7 cellular contexts compared by ENCODE assay signal in the genomic region with DNA sequence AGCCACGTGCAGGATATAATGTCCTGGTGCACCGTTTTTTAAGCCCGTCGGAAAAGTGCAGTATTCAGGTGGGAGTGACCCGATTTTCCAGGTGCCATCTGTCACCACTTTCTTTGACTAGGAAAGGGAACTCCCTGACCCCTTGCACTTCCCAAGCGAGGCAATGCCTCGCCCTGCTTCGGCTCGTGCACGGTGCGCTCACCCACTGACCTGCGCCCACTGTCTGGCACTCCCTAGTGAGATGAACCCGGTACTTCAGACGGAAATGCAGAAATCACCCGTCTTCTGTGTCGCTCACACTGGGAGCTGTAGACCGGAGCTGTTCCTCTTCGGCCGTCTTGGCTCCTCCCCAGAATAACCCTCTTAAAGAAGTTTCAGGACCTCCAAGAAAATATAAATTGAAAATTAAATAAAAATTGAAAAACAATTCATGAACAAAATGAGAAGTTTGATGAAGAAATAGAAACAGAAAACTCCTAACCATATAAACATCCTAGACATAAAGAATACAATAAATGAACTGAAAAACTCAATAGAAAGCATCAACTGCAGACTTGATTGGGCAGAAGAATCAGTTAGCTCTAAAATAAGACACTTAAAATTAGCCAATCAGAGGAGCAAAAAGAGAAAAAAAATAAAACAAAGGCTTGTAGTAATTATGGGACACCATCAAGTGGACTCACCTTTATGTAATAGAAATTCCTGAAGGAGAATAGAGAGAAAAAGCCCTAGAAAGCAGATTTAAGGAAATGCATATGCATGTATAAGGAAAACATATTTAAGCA.
DNase-seq lines count a peak whose midpoint lies in the region; ATAC-seq, FAIRE-seq and TF ChIP-seq lines count a peak whose summit lies in the region.
"Not testable (repeated sequence)": the region's sequence is repeated elsewhere in the genome, so short reads cannot be mapped to it uniquely, and the experiment has no call there.

No MANE protein-coding gene starts in this region.

- not testable (repeated sequence) for TF ChIP-seq POLR2A in HepG2 (IDR thresholded peaks at IDR 0.05; ENCODE audit: insufficient read depth in 1 of 2, low read depth in 2 of 2, low read length in 2 of 2)

- H3K27ac Mint-ChIP-seq in GM23338, WTC11: not testable (repeated sequence)

- TF ChIP-seq EP300 in HepG2 (IDR thresholded peaks at IDR 0.05; ENCODE audit: low read depth in 2 of 2, low read length in 2 of 2); HepG2 (CRISPR knock-in tag; IDR thresholded peaks at IDR 0.05; ENCODE audit: borderline replicate concordance): not testable (repeated sequence)

- not testable (repeated sequence) for FAIRE-seq in HepG2 (lab: Jason Lieb, UNC)

- not testable (repeated sequence) for H3K4me3 Mint-ChIP-seq in GM23338
- peak overlapping the region; percentile 65 for H3K4me3 Mint-ChIP-seq in WTC11

- not testable (repeated sequence) for H4K20me1 ChIP-seq in GM23338 (replicated peaks; ENCODE audit: insufficient read depth); HepG2 (ENCODE audit: insufficient read depth, low read length); osteoblast (ENCODE audit: insufficient read depth, low read length)

- 34% methylated on average over 14 of the region's 19 CpGs for WGBS in HepG2 (ENCODE audit: low lambda C conversion rate)

- CTCF ChIA-PET in WTC11 (lab: Charles Lee); HepG2 (lab: Yijun Ruan, JAX; ENCODE audit: low intra/inter-chr PET ratio, low total read pairs): not testable (repeated sequence)

- H3K36me3 Mint-ChIP-seq in GM23338 (ENCODE audit: low read depth) (peaks cover 10% of the 10 kb centered on the region; the same call in 1 of the 3 replicates), WTC11 (peaks cover 26% of the 10 kb centered on the region)

- H3K9me3 ChIP-seq in HUES48 (ENCODE audit: control insufficient read depth, insufficient read depth, low read length); HepG2 (ENCODE audit: low read length); osteoblast (ENCODE audit: low read depth, low read length): not testable (repeated sequence)

- H3K27me3 Mint-ChIP-seq in GM23338 (ENCODE audit: insufficient read depth, low read depth, poor library complexity) = not testable (repeated sequence)
- peaks cover 33% of the 10 kb centered on the region for H3K27me3 Mint-ChIP-seq in WTC11 (ENCODE audit: low read depth)

- H3F3A ChIP-seq in GM23338 (replicated peaks; ENCODE audit: low read depth) = not testable (repeated sequence)

- H3K36me3 ChIP-seq in GM23338 (ENCODE audit: insufficient read depth) = peaks cover 10% of the 10 kb centered on the region; the same call in 1 of the 2 replicates
- H3K36me3 ChIP-seq in HUES48 (ENCODE audit: control insufficient read depth, insufficient read depth, low read length); HepG2 (replicated peaks in 1 of 2; ENCODE audit: control insufficient read depth in 1 of 2, insufficient read depth in 2 of 2, low read length in 2 of 2); osteoblast (ENCODE audit: insufficient read depth, low read length): not testable (repeated sequence)

- H3K9me3 Mint-ChIP-seq in GM23338 = peaks cover 24% of the 10 kb centered on the region
- peaks cover 33% of the 10 kb centered on the region for H3K9me3 Mint-ChIP-seq in WTC11

- not testable (repeated sequence) for H3K27me3 ChIP-seq in GM23338 (ENCODE audit: insufficient read depth); HUES48 (ENCODE audit: control insufficient read depth, insufficient read depth, low read length); HepG2 (ENCODE audit: control insufficient read depth in 1 of 2, insufficient read depth in 2 of 2, low read length in 2 of 2); osteoblast (ENCODE audit: insufficient read depth, low read length)

- not testable (repeated sequence) for H3K9ac ChIP-seq in HUES48 (ENCODE audit: low read depth, low read length); HepG2 (ENCODE audit: insufficient read depth, low read depth, low read length)

- H3K27ac ChIP-seq in GM23338 (ENCODE audit: low read depth); HUES48 (ENCODE audit: low read depth, low read length); HepG2 (ENCODE audit: extremely low read length, insufficient read depth, low read length); osteoblast (ENCODE audit: low read depth, low read length): not testable (repeated sequence)

- DNase-seq in GM23338 (ENCODE audit: low spot score); WTC11 (ENCODE audit: low spot score); HepG2 (ENCODE audit: low spot score): not testable (repeated sequence)
- DNase-seq in KBM-7 (peak; percentile 12), osteoblast (ENCODE audit: insufficient read length, low spot score, missing footprints) (peak; percentile 15)

- intact Hi-C loops in HepG2 (cut with micrococcal nuclease; ENCODE audit: unreplicated experiment) = not testable (repeated sequence)

- not testable (repeated sequence) for H3K79me2 ChIP-seq in GM23338 (replicated peaks; ENCODE audit: insufficient read depth); HepG2 (ENCODE audit: insufficient read depth, low read length); osteoblast (ENCODE audit: insufficient read depth, low read length)

- in situ Hi-C loops in KBM-7 (cut with MboI; ENCODE audit: low pct_unique_long_range_greater_than_20kb, low sequenced_read_pairs); HepG2 (cut with HindIII; ENCODE audit: extremely low pct_ligation_motif_present, low pct_unique_long_range_greater_than_20kb): not testable (repeated sequence)

- H3K4me2 ChIP-seq in GM23338; HepG2 (ENCODE audit: low read depth, low read length); osteoblast (ENCODE audit: insufficient read depth, low read length): not testable (repeated sequence)

- H3K4me3 ChIP-seq in GM23338; HepG2 (replicated peaks in 1 of 3; ENCODE audit: insufficient read depth in 1 of 3, low read depth in 2 of 3, low read length in 3 of 3); osteoblast (ENCODE audit: insufficient read depth, low read length): not testable (repeated sequence)
- H3K4me3 ChIP-seq in HUES48 (ENCODE audit: low read depth, low read length) = peak overlapping the region; percentile 46; the same call in 1 of the 2 replicates
- peak overlapping the region; percentile 4 for H3K4me3 ChIP-seq in iPS-11a (ENCODE audit: low read depth, low read length)

- not testable (repeated sequence) for ATAC-seq in GM23338, WTC11, HepG2

- not testable (repeated sequence) for TF ChIP-seq RAD21 in HepG2 (CRISPR knock-in tag; IDR thresholded peaks at IDR 0.05)

- H3K4me1 Mint-ChIP-seq in GM23338, WTC11: not testable (repeated sequence)

- H2AFZ ChIP-seq in GM23338 = 0 out of 2 replicates have a peak overlapping the region, but pooled peaks have one; percentile 50
- H2AFZ ChIP-seq in HepG2 (ENCODE audit: low read length); osteoblast (ENCODE audit: low read length): not testable (repeated sequence)

- H3K4me1 ChIP-seq in GM23338 (ENCODE audit: insufficient read depth); HUES48 (ENCODE audit: control insufficient read depth, insufficient read depth, low read length); HepG2 (ENCODE audit: insufficient read depth, low read length); osteoblast (ENCODE audit: insufficient read depth, low read length): not testable (repeated sequence)

- POLR2A ChIA-PET in WTC11 (lab: Charles Lee); HepG2 (lab: Yijun Ruan, JAX): not testable (repeated sequence)

- TF ChIP-seq CTCF in GM23338 (conservative IDR thresholded peaks at IDR 0.05; ENCODE audit: low read depth in 2 of 2); WTC11 (IDR thresholded peaks at IDR 0.05); HepG2 (CRISPR knock-in tag; IDR thresholded peaks at IDR 0.05); osteoblast (IDR thresholded peaks at IDR 0.05; ENCODE audit: extremely low read depth, low read depth, low read length): not testable (repeated sequence)

- BruUV-seq in HepG2 (replicated peaks; lab: Mats Ljungman, UMichigan) = not testable (repeated sequence)

- not testable (repeated sequence) for H3K9me2 ChIP-seq in GM23338 (ENCODE audit: insufficient read depth)

TF ChIP-seq in HepG2, 621 proteins besides CTCF, POLR2A, EP300 and RAD21:
- TF ChIP-seq ZNF160 (CRISPR knock-in tag; IDR thresholded peaks at IDR 0.05) (peak; percentile 100), ZNF777 (CRISPR knock-in tag; IDR thresholded peaks at IDR 0.05) (0 out of 2 replicates have a peak, but pooled peaks have one; percentile 24)
